8 cellular contexts compared by ENCODE assay signal in the genomic region with DNA sequence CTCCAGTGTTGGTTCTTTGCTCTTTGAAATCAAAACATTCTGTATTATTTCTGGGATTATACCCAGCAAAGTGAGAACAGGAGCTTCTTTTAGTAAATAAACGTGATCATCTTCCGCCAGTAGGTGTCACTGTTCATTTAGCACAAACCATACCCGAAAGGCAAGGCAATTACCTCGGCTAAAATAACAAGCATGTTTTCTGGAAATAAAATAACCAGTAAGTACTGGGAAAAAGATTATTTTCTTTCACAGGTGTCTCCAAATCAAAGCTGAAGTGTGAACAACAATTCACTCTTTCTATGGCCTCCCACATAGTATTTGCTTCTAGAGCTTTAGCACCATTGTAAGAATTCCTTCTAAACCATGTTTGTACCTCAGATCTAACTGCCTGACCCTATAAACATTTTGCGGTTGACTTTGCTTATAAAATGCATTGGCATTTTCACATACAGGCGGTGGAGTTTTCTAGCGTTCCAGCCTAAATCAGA.
A peak's percentile ranks its signal among the peaks of the same experiment; 100 is the strongest.
DNase-seq lines count a peak whose midpoint lies in the region; ATAC-seq lines count a peak whose summit lies in the region.

No MANE protein-coding gene starts in this region.

- ATAC-seq in GM18517 (IDR thresholded peaks at IDR 0.05; ENCODE audit: unreplicated experiment) (peak; percentile 74), HG03442 (IDR thresholded peaks at IDR 0.05; ENCODE audit: unreplicated experiment) (peak; percentile 71)

- intact Hi-C loops in posterior vena cava (cut with DNase I), result loop anchor here (10.0 kb wide), 2 partner anchors 186 to 276 kb away; no protein-coding TSS in a partner anchor

- peak; percentile 2 for DNase-seq in COLO668 (lab: John Stamatoyannopoulos, UW; ENCODE audit: unreplicated experiment)
- DNase-seq in NCI-H774 (lab: John Stamatoyannopoulos, UW), result peak; percentile 38
- DNase-seq in brain pericyte (ENCODE audit: low read depth, low spot score), result peak; percentile 82
- peak; percentile 94 for DNase-seq in inferior parietal cortex (ENCODE audit: extremely low spot score)
- peak; percentile 3 for DNase-seq in stimulated activated CD8-positive, alpha-beta memory T cell treated with anti-CD3 and anti-CD28 coated beads, Interleukin-15, amount 100 ng/mL, for 1 hour (ENCODE audit: low read depth)
- DNase-seq in posterior vena cava (ENCODE audit: low spot score), result no peak
